Comparison of ENCODE assay signal across 19 cellular contexts in genomic region chr7:77897004-77897547, GRCh38.
"Had no signal": no experiment of that assay in that cellular context is flagged by ENCODE, and none has a peak within 500 bp of the region (broad histone marks: within the 10 kb centered on the region; RNA-seq: fewer than 3 reads in every experiment).

No MANE protein-coding gene starts in this region.

- H3K4me3 ChIP-seq: hepatocyte, ovary, psoas muscle, right atrium auricular region, tibial artery had no signal

- H3K4me2 ChIP-seq: hepatocyte had no signal

- H2AFZ ChIP-seq: hepatocyte had no signal

- H3K27ac ChIP-seq: hepatocyte, neutrophil, ovary, psoas muscle, right atrium auricular region, tibial artery, WERI-Rb-1 had no signal

- DNase-seq: activated CD4-positive, alpha-beta T cell treated with anti-CD3 and anti-CD28 coated beads for 1 hour; activated CD4-positive, alpha-beta T cell treated with anti-CD3 and anti-CD28 coated beads, Interleukin-2, amount 50 U/mL, for 1 hour; activated CD8-positive, alpha-beta T cell treated with anti-CD3 and anti-CD28 coated beads, Interleukin-2, amount 10 ng/mL, durations not matched to agents 7 days and 5 days; aorta; effector memory CD4-positive, alpha-beta T cell; foreskin melanocyte; glutamatergic neuron; left ventricle myocardium superior; mammary epithelial cell; ovary; psoas muscle; stimulated activated CD4-positive, alpha-beta T cell treated with anti-CD3 and anti-CD28 coated beads, Interleukin-1b, Interleukin-23, amount 100 ng/mL, for 48 hours; stimulated activated naive CD8-positive, alpha-beta T cell treated with anti-CD3 and anti-CD28 coated beads, Interleukin-15, amount 100 ng/mL, for 72 hours; tibial artery; WERI-Rb-1 had no signal

- H3K4me1 ChIP-seq: psoas muscle, right atrium auricular region, tibial artery had no signal

- H3K79me2 ChIP-seq: hepatocyte had no signal

- FAIRE-seq: endothelial cell of umbilical vein had no signal

- H3K9me3 ChIP-seq: neutrophil, ovary, psoas muscle, right atrium auricular region, tibial artery had no signal

- H3K36me3 ChIP-seq: ovary had no signal

- H3K27me3 ChIP-seq: hepatocyte, neutrophil, ovary, right atrium auricular region, tibial artery had no signal
